Comparison of ENCODE assay signal across 9 cellular contexts in genomic region chr11:113690619-113691569, GRCh38. TPM values are rescaled to one million over a fixed set of nuclear protein-coding genes. Genes with fewer than 3 reads are reported as not detected.
DNase-seq lines count a peak whose midpoint lies in the region; ATAC-seq, FAIRE-seq and TF ChIP-seq lines count a peak whose summit lies in the region.
"Had no signal": no experiment of that assay in that cellular context is flagged by ENCODE, and none has a peak within 500 bp of the region (broad histone marks: within the 10 kb centered on the region; RNA-seq: fewer than 3 reads in every experiment).

No MANE protein-coding gene starts in this region.

- no peaks in the 10 kb centered on the region for H3K27me3 Mint-ChIP-seq in natural killer cell (ENCODE audit: low read depth in 2 of 2)
- H3K27me3 Mint-ChIP-seq: memory B cell had no signal

- TF ChIP-seq RAD21 in HepG2 (CRISPR knock-in tag; IDR thresholded peaks at IDR 0.05), result 0 out of 2 replicates have a peak, but pooled peaks have one; percentile 12

- ATAC-seq in HepG2 (peak; percentile 80), natural killer cell (no peak)

- H3K36me3 ChIP-seq in adrenal gland (replicated peaks in 1 of 2) (no peaks in the 10 kb centered on the region), HepG2 (replicated peaks in 1 of 2; ENCODE audit: control insufficient read depth in 1 of 2, insufficient read depth in 2 of 2, low read length in 2 of 2) (no peaks in the 10 kb centered on the region)

- H3K9ac ChIP-seq in HepG2 (ENCODE audit: insufficient read depth, low read depth, low read length), result no peak overlapping the region

- FAIRE-seq in HepG2 (lab: Jason Lieb, UNC) (no peak), frontal cortex (lab: Jason Lieb, UNC) (no peak)

- BruUV-seq in HepG2 (replicated peaks; lab: Mats Ljungman, UMichigan), result no TSS peak

- TF ChIP-seq EP300 in HepG2 (IDR thresholded peaks at IDR 0.05; ENCODE audit: low read depth in 2 of 2, low read length in 2 of 2), result no peak
- TF ChIP-seq EP300 in HepG2 (CRISPR knock-in tag; IDR thresholded peaks at IDR 0.05; ENCODE audit: borderline replicate concordance), result no peak

- H3K27me3 ChIP-seq in adrenal gland (no peaks in the 10 kb centered on the region), HepG2 (ENCODE audit: control insufficient read depth in 1 of 2, insufficient read depth in 2 of 2, low read length in 2 of 2) (no peaks in the 10 kb centered on the region; a peak in 1 of 5 replicates)

- TF ChIP-seq POLR2A in adrenal gland (IDR thresholded peaks at IDR 0.05) (no peak), HepG2 (IDR thresholded peaks at IDR 0.05; ENCODE audit: insufficient read depth in 1 of 2, low read depth in 2 of 2, low read length in 2 of 2) (no peak)

- H3K4me3 ChIP-seq in adrenal gland (no peak overlapping the region), HepG2 (replicated peaks in 1 of 3; ENCODE audit: insufficient read depth in 1 of 3, low read depth in 2 of 3, low read length in 3 of 3) (no peak overlapping the region)

- no peaks in the 10 kb centered on the region for H3K79me2 ChIP-seq in HepG2 (ENCODE audit: insufficient read depth, low read length)

- H3K27ac ChIP-seq in adrenal gland (no peak overlapping the region), HepG2 (ENCODE audit: extremely low read length, insufficient read depth, low read length) (no peak overlapping the region)

- CTCF ChIA-PET in HepG2 (lab: Yijun Ruan, JAX; ENCODE audit: low intra/inter-chr PET ratio, low total read pairs), result no interaction called here

- H3K9me3 Mint-ChIP-seq in natural killer cell, result no peaks in the 10 kb centered on the region
- H3K9me3 Mint-ChIP-seq: memory B cell had no signal

- peak overlapping the region; percentile 33; the same call in 1 of the 2 replicates for H3K4me2 ChIP-seq in HepG2 (ENCODE audit: low read depth, low read length)

- POLR2A ChIA-PET in HepG2 (lab: Yijun Ruan, JAX), result no interaction called here

- no peak overlapping the region for H3K27ac Mint-ChIP-seq in natural killer cell
- H3K27ac Mint-ChIP-seq: memory B cell had no signal

- H2AFZ ChIP-seq in HepG2 (ENCODE audit: low read length), result no peak overlapping the region

- intact Hi-C loops in adrenal gland (cut with DNase I) (no loop called here), HepG2 (cut with micrococcal nuclease; ENCODE audit: unreplicated experiment) (no loop called here), natural killer cell (cut with micrococcal nuclease) (no loop called here)

- no peaks in the 10 kb centered on the region for H3K9me3 ChIP-seq in adrenal gland (replicated peaks in 1 of 3)
- H3K9me3 ChIP-seq in HepG2 (ENCODE audit: low read length), result no peaks in the 10 kb centered on the region

- H3K4me1 ChIP-seq in adrenal gland (replicated peaks in 1 of 2), result no peaks in the 10 kb centered on the region
- peaks cover 9% of the 10 kb centered on the region; the same call in 1 of the 2 replicates for H3K4me1 ChIP-seq in HepG2 (ENCODE audit: insufficient read depth, low read length)

- in situ Hi-C loops in KBM-7 (cut with MboI; ENCODE audit: low pct_unique_long_range_greater_than_20kb, low sequenced_read_pairs) (no loop called here), HepG2 (cut with HindIII; ENCODE audit: extremely low pct_ligation_motif_present, low pct_unique_long_range_greater_than_20kb) (no loop called here)

- no peaks in the 10 kb centered on the region for H3K36me3 Mint-ChIP-seq in natural killer cell

- no peak overlapping the region for H3K4me3 Mint-ChIP-seq in natural killer cell
- H3K4me3 Mint-ChIP-seq: memory B cell had no signal

- no peaks in the 10 kb centered on the region for H4K20me1 ChIP-seq in HepG2 (ENCODE audit: insufficient read depth, low read length)

- DNase-seq in ELR (ENCODE audit: low read depth) (peak; percentile 80), KBM-7 (peak; percentile 5), adrenal gland (peak; percentile 35 to 83 (median 75)), HepG2 (ENCODE audit: low spot score) (peak; percentile 13), natural killer cell (no peak), frontal cortex (ENCODE audit: low spot score in 2 of 2) (no peak), inferior parietal cortex (ENCODE audit: extremely low spot score) (no peak), SKM-1 (lab: John Stamatoyannopoulos, UW; ENCODE audit: unreplicated experiment) (no peak)

- 59 to 92% (median 73%) methylated on average over 6 to 15 of the region's 15 CpGs for WGBS in adrenal gland, 4 donors
- WGBS in HepG2 (ENCODE audit: low lambda C conversion rate), result 61% methylated on average over 7 of the region's 15 CpGs

- TF ChIP-seq CTCF in adrenal gland (IDR thresholded peaks at IDR 0.05), result peak in 3 of 6 experiments; percentile 6 to 23 (median 14)
- peak; percentile 60 for TF ChIP-seq CTCF in HepG2 (CRISPR knock-in tag; IDR thresholded peaks at IDR 0.05)
- no peak for TF ChIP-seq CTCF in natural killer cell (IDR thresholded peaks at IDR 0.05)

- no peaks in the 10 kb centered on the region for H3K4me1 Mint-ChIP-seq in natural killer cell

TF ChIP-seq in HepG2, 621 proteins besides CTCF, POLR2A, EP300 and RAD21 (continues in another document):
- TF ChIP-seq ARID4A (CRISPR knock-in tag; IDR thresholded peaks at IDR 0.05; ENCODE audit: borderline replicate concordance) (0 out of 2 replicates have a peak, but pooled peaks have one; percentile 15), STAG1 (CRISPR knock-in tag; IDR thresholded peaks at IDR 0.05) (peak; percentile 44)

RNA-seq across cellular contexts. Expression of gene TMPRSS5, which starts 15.2 kb away (rescaled TPM):
- total RNA-seq in adrenal gland (1 to 10 TPM in 1 of 8 donors, under 1 TPM in 3, not detected in 4; 0.43 to 1.3 (median 0.70) TPM), HepG2 (2016; rRNA removed; fragmentation: Illumina TruSeq; extraction: Trizol) (0.40 TPM in 1 of 2 replicates, not detected in the other), natural killer cell (1 to 10 TPM in 2 of 3 donors, under 1 TPM in 1; 0.60 to 2.2 (median 1.1) TPM), frontal cortex (0.41 TPM)
- polyA plus RNA-seq in adrenal gland (1 to 10 TPM in 2 of 3 donors, under 1 TPM in 1; 0.07 to 1.5 (median 1.0) TPM), HepG2 (2011; rRNA removed) (0.65 and 0.96 TPM in 2 replicates)
- total RNA-seq in HepG2 (2016; cell fraction: cytosol; rRNA removed; fragmentation: Illumina TruSeq; extraction: Trizol; ENCODE audit: low read depth), result not detected in 2 replicates
- total RNA-seq in HepG2 (2016; cell fraction: insoluble cytoplasmic fraction; rRNA removed; fragmentation: Illumina TruSeq; extraction: Trizol), result 0.12 and 0.37 TPM in 2 replicates
- 0.07 and 0.09 TPM in 2 replicates for total RNA-seq in HepG2 (2016; cell fraction: membrane; rRNA removed; fragmentation: Illumina TruSeq; extraction: Trizol)
- 0.85 and 0.96 TPM in 2 replicates for total RNA-seq in HepG2 (2016; cell fraction: nucleus; rRNA removed; fragmentation: Illumina TruSeq; extraction: Trizol)
- polyA plus RNA-seq in HepG2 (2011; cell fraction: cytosol; rRNA removed), result 0.29 and 0.34 TPM in 2 replicates
- polyA plus RNA-seq in HepG2 (2011; cell fraction: nucleus; rRNA removed), result 3.2 and 5.2 TPM in 2 replicates
- polyA plus RNA-seq in HepG2 (2012), result 0.29 and 0.43 TPM in 2 replicates
- not detected in 2 replicates for polyA plus RNA-seq in HepG2 (2016; cell fraction: cytosol; fragmentation: Illumina TruSeq; extraction: Trizol; ENCODE audit: low read depth)
- not detected in 2 replicates for polyA plus RNA-seq in HepG2 (2016; cell fraction: insoluble cytoplasmic fraction; fragmentation: Illumina TruSeq; extraction: Trizol; ENCODE audit: low read depth)
- not detected in 2 replicates for polyA plus RNA-seq in HepG2 (2016; cell fraction: membrane; fragmentation: Illumina TruSeq; extraction: Trizol; ENCODE audit: low read depth)
- 1.5 and 3.5 TPM in 2 replicates for polyA plus RNA-seq in HepG2 (2016; cell fraction: nucleus; fragmentation: Illumina TruSeq; extraction: Trizol; ENCODE audit: insufficient read depth, low read depth)
- 0.49 and 0.68 TPM in 2 replicates for polyA minus RNA-seq in HepG2 (2011; rRNA and poly(A)+ RNA removed; ENCODE audit: low replicate concordance)
- polyA minus RNA-seq in HepG2 (2011; cell fraction: cytosol; rRNA and poly(A)+ RNA removed), result not detected in 2 replicates
- 1.3 and 1.7 TPM in 2 replicates for polyA minus RNA-seq in HepG2 (2011; cell fraction: nucleus; rRNA and poly(A)+ RNA removed)

Comparison
In these comparisons a context has a peak if more than half of its experiments do, and no peak if none do; other contexts are left out.
1. DNase-seq: peak in ELR (single experiment), KBM-7 (single experiment), adrenal gland (7 of 7) and HepG2 (single experiment); none in natural killer cell (single experiment), frontal cortex (0 of 2), inferior parietal cortex (single experiment) and SKM-1 (single experiment).